5 cellular contexts compared by ENCODE assay signal in genomic region chr16:82589407-82589806, GRCh38. TPM values are rescaled to one million over a fixed set of nuclear protein-coding genes. Genes with fewer than 3 reads are reported as not detected.
"Had no signal": no experiment of that assay in that cellular context is flagged by ENCODE, and none has a peak within 500 bp of the region (broad histone marks: within the 10 kb centered on the region; RNA-seq: fewer than 3 reads in every experiment).

No MANE protein-coding gene starts in this region.

- H3K4me3 ChIP-seq: K562 had no signal

- H3K27ac ChIP-seq: HL-60 had no signal

- DNase-seq: IMR-90 had no signal

- ATAC-seq: HepG2, K562 had no signal

RNA-seq across cellular contexts. Expression of gene CDH13, which starts 37.4 kb away (rescaled TPM):
- total RNA-seq: HepG2, HT-29, K562 had no signal
- polyA plus RNA-seq: HepG2 had no signal
